Comparison of ENCODE assay signal across 8 cellular contexts in the genomic region with DNA sequence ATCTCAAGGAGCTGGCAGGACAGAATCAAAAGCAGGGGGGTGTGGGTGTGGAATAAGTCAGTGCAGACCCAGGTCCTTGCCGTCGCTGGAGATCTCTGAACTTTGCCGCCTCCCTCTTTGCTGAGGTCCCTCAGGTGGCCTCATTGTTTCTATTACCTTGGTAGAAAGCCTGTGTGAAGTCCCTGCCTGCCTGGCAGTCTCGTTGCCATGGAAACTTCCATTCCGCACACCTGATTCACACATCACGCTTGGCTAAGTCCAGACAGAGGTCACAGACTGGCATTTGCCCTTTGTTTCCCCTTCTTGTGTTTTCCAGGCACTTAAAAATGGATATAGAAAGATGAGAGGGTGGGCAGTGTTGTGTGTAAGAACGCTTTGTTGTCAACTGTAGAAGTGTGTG.
DNase-seq lines count a peak whose midpoint lies in the region; ATAC-seq and TF ChIP-seq lines count a peak whose summit lies in the region.

No MANE protein-coding gene starts in this region.

- 0 out of 2 replicates have a peak overlapping the region, but pooled peaks have one; percentile 25 for H3K27ac ChIP-seq in RWPE1
- no peak overlapping the region for H3K27ac ChIP-seq in mesendoderm (ENCODE audit: low read depth, low read length)

- H3K9ac ChIP-seq in mesendoderm (ENCODE audit: low read length) = no peak overlapping the region

- peak; percentile 75 for ATAC-seq in GM18499 (IDR thresholded peaks at IDR 0.05; ENCODE audit: insufficient read depth, unreplicated experiment)
- peak; percentile 55 for ATAC-seq in HG03095 (IDR thresholded peaks at IDR 0.05; ENCODE audit: unreplicated experiment)
- ATAC-seq in activated CD4-positive, CD25-positive, alpha-beta regulatory T cell treated with anti-CD3 and anti-CD28 coated beads, Interleukin-2, amount 50 U/mL, for 24 hours = no peak

- no peak overlapping the region for H4K8ac ChIP-seq in mesendoderm (ENCODE audit: low read depth, low read length)

- no peak overlapping the region for H3K56ac ChIP-seq in mesendoderm (ENCODE audit: low read length)

- H3K27me3 ChIP-seq in mesendoderm (ENCODE audit: insufficient read depth, low read length, poor library complexity) = no peaks in the 10 kb centered on the region

- H2BK5ac ChIP-seq in mesendoderm (ENCODE audit: low read length) = no peak overlapping the region

- no peak overlapping the region for H3K4ac ChIP-seq in mesendoderm (ENCODE audit: low read depth, low read length)

- H4K5ac ChIP-seq in mesendoderm (ENCODE audit: low read length) = no peak overlapping the region

- H3K23ac ChIP-seq in mesendoderm (ENCODE audit: low read length) = no peak overlapping the region

- CTCF ChIA-PET in RWPE1 (lab: Yijun Ruan, JAX) = no interaction called here

- H3K36me3 ChIP-seq in mesendoderm (ENCODE audit: control insufficient read depth, insufficient read depth, low read length) = no peaks in the 10 kb centered on the region

- no peak overlapping the region for H3K18ac ChIP-seq in mesendoderm (ENCODE audit: low read length)

- H2BK120ac ChIP-seq in mesendoderm (ENCODE audit: low read depth, low read length) = no peak overlapping the region

- H3K79me1 ChIP-seq in mesendoderm (ENCODE audit: low read length) = no peaks in the 10 kb centered on the region

- DNase-seq in RWPE1 (ENCODE audit: low spot score) (peak; percentile 74), mesendoderm (peak; percentile 95), NOMO-1 (lab: John Stamatoyannopoulos, UW; ENCODE audit: unreplicated experiment in 2 of 2) (no peak)
- DNase-seq in stimulated activated CD4-positive, alpha-beta T cell treated with anti-CD3 and anti-CD28 coated beads, Interleukin-4, amount 100 ng/mL, for 1 hour = no peak
- DNase-seq in activated naive CD4-positive, alpha-beta T cell (lab: John Stamatoyannopoulos, UW) = no peak

- WGBS in mesendoderm (ENCODE audit: extremely low coverage, insufficient coverage, low lambda C conversion rate) = no CpG with 5 or more reads among the region's 7 CpGs

- POLR2A ChIA-PET in RWPE1 (lab: Yijun Ruan, JAX; ENCODE audit: low non-redundant PET) = no interaction called here

- H3K79me2 ChIP-seq in mesendoderm (ENCODE audit: control insufficient read depth, insufficient read depth, low read length) = no peaks in the 10 kb centered on the region

- no peak overlapping the region for H3K4me3 ChIP-seq in mesendoderm (ENCODE audit: low read length)

- H2BK15ac ChIP-seq in mesendoderm (replicated peaks; ENCODE audit: low read depth) = no peak overlapping the region

- H3K4me2 ChIP-seq in mesendoderm (ENCODE audit: low read length) = no peak overlapping the region

- peaks cover 8% of the 10 kb centered on the region for H3K4me1 ChIP-seq in mesendoderm (ENCODE audit: control insufficient read depth, low read depth, low read length)

- no peak overlapping the region for H2AK5ac ChIP-seq in mesendoderm (ENCODE audit: low read length)

- no peak for TF ChIP-seq CTCF in RWPE1 (conservative IDR thresholded peaks at IDR 0.05; ENCODE audit: low read depth)

Comparison
In these comparisons a context has a peak if more than half of its experiments do, and no peak if none do; other contexts are left out.
1. ATAC-seq: peak in GM18499 (single experiment) and HG03095 (single experiment); none in activated CD4-positive, CD25-positive, alpha-beta regulatory T cell treated with anti-CD3 and anti-CD28 coated beads, Interleukin-2, amount 50 U/mL, for 24 hours (0 of 2).
2. DNase-seq: peak in RWPE1 (single experiment) and mesendoderm (single experiment); none in stimulated activated CD4-positive, alpha-beta T cell treated with anti-CD3 and anti-CD28 coated beads, Interleukin-4, amount 100 ng/mL, for 1 hour (single experiment), NOMO-1 (0 of 2) and activated naive CD4-positive, alpha-beta T cell (0 of 4).